ENCODE assay signal across 8 cellular contexts in genomic region chr17:79074650-79075432, GRCh38. TPM values are rescaled to one million over a fixed set of nuclear protein-coding genes. Genes with fewer than 3 reads are reported as not detected.
A peak's percentile ranks its signal among the peaks of the same experiment; 100 is the strongest.
DNase-seq lines count a peak whose midpoint lies in the region; ATAC-seq, FAIRE-seq and TF ChIP-seq lines count a peak whose summit lies in the region.

TSS of gene ENGASE (plus strand) at chr17:79074824. CDS start at chr17:79074945, 121 bp downstream.

- H2BK120ac ChIP-seq in H1 (replicated peaks; ENCODE audit: low read depth, low read length) (no peak within 1 kb of the TSS), mesenchymal stem cell (ENCODE audit: low read depth, low read length) (no peak within 1 kb of the TSS)

- no peaks in the 10 kb centered on the region for H4K20me1 ChIP-seq in H1 (replicated peaks in 1 of 2; ENCODE audit: control insufficient read depth in 1 of 2, insufficient read depth in 2 of 2, low read length in 2 of 2)

- no peaks in the 10 kb centered on the region for H3K79me2 ChIP-seq in H1 (ENCODE audit: control insufficient read depth in 1 of 2, insufficient read depth in 2 of 2, low read length in 2 of 2)

- no peaks in the 10 kb centered on the region for H3K9me3 ChIP-seq in CD8-positive, alpha-beta memory T cell (ENCODE audit: low read length)
- H3K9me3 ChIP-seq in H1 (ENCODE audit: insufficient read depth in 2 of 2, low read depth in 1 of 2, low read length in 1 of 2) (no peaks in the 10 kb centered on the region), mesenchymal stem cell (ENCODE audit: control insufficient read depth, low read length) (no peaks in the 10 kb centered on the region)

- no peaks in the 10 kb centered on the region for H3K27me3 Mint-ChIP-seq in CD8-positive, alpha-beta memory T cell

- H3K9ac ChIP-seq in H1 (replicated peaks in 1 of 4; ENCODE audit: extremely low read depth in 1 of 4, low read depth in 3 of 4, low read length in 3 of 4) (peak within 1 kb of the TSS in 1 of 4 experiments; percentile 68; a peak in 2 of 7 replicates), mesenchymal stem cell (ENCODE audit: low read length) (peak within 1 kb of the TSS; percentile 83)

- H3K4me3 Mint-ChIP-seq in CD8-positive, alpha-beta memory T cell: peak within 1 kb of the TSS; percentile 86 to 96 (median 88)

- peak within 1 kb of the TSS; percentile 51 for H3K27ac ChIP-seq in CD8-positive, alpha-beta memory T cell (ENCODE audit: low read depth, low read length)
- H3K27ac ChIP-seq in H1 (ENCODE audit: low read depth, low read length) (no peak within 1 kb of the TSS), mesenchymal stem cell (ENCODE audit: low read length, poor library complexity, severe bottlenecking) (no peak within 1 kb of the TSS)

- H3K4ac ChIP-seq in H1 (replicated peaks; ENCODE audit: insufficient read length, low read depth, low read length) (no peak within 1 kb of the TSS), mesenchymal stem cell (ENCODE audit: low read depth in 1 of 2, low read length in 2 of 2) (peak within 1 kb of the TSS in 1 of 2 experiments; percentile 63)

- peak in 1 of 2 experiments; percentile 37; a peak in 1 of 3 replicates for TF ChIP-seq POLR2A in H1 (IDR thresholded peaks at IDR 0.05; ENCODE audit: control extremely low read depth in 1 of 2, low read depth in 2 of 2, low read length in 2 of 2)

- no peak within 1 kb of the TSS for H2BK15ac ChIP-seq in H1 (ENCODE audit: low read length)
- no peak within 1 kb of the TSS for H2BK15ac ChIP-seq in mesenchymal stem cell (ENCODE audit: low read depth, poor library complexity, severe bottlenecking)

- no peak within 1 kb of the TSS for H2BK12ac ChIP-seq in H1 (ENCODE audit: low read depth, low read length)
- no peak within 1 kb of the TSS for H2BK12ac ChIP-seq in mesenchymal stem cell (ENCODE audit: low read length in 2 of 2)

- POLR2A ChIA-PET in CD8-positive, alpha-beta memory T cell (lab: Charles Lee): interaction anchor here (0.6 kb wide), 1 partner anchor 233 kb away, joined by 3 read pairs; no protein-coding TSS in a partner anchor
- POLR2A ChIA-PET in H1 (lab: Charles Lee; ENCODE audit: partially characterized antibody): no interaction called here

- peak within 1 kb of the TSS; percentile 86; the same call in 1 of the 2 replicates for H4K8ac ChIP-seq in H1 (ENCODE audit: extremely low read depth, insufficient read depth, low read length)
- peak within 1 kb of the TSS; percentile 67 for H4K8ac ChIP-seq in mesenchymal stem cell (ENCODE audit: low read length)

- peaks cover 12 to 22% (median 16%) of the 10 kb centered on the region in 3 donors for H3K4me1 Mint-ChIP-seq in CD8-positive, alpha-beta memory T cell

- no peak within 1 kb of the TSS; the same call in 1 of the 2 replicates for H3K18ac ChIP-seq in H1 (ENCODE audit: extremely low read depth, low read length)
- peak within 1 kb of the TSS; percentile 88 to 91 for H3K18ac ChIP-seq in mesenchymal stem cell (ENCODE audit: low read depth in 1 of 2, low read length in 2 of 2)

- H2BK20ac ChIP-seq in H1 (ENCODE audit: low read length): 0 out of 2 replicates have a peak within 1 kb of the TSS, but pooled peaks have one; percentile 64

- H3K27ac Mint-ChIP-seq in CD8-positive, alpha-beta memory T cell: peak within 1 kb of the TSS; percentile 69 to 97 (median 92)

- peak in 1 of 2 experiments; percentile 26; a peak in 1 of 3 replicates for TF ChIP-seq EP300 in H1 (IDR thresholded peaks at IDR 0.05; ENCODE audit: borderline replicate concordance in 1 of 2, low read depth in 2 of 2, low read length in 2 of 2)

- H3K79me1 ChIP-seq in H1 (ENCODE audit: low read depth, low read length): no peaks in the 10 kb centered on the region
- H3K79me1 ChIP-seq in mesenchymal stem cell (replicated peaks; ENCODE audit: low read length, poor library complexity, severe bottlenecking): peaks cover 7% of the 10 kb centered on the region

- no peak within 1 kb of the TSS for H3K56ac ChIP-seq in H1 (replicated peaks; ENCODE audit: insufficient read length, low read depth, low read length)

- no peak within 1 kb of the TSS for H4K91ac ChIP-seq in H1 (replicated peaks; ENCODE audit: insufficient read length, low read length)
- H4K91ac ChIP-seq in mesenchymal stem cell (ENCODE audit: low read length): no peak within 1 kb of the TSS

- H3K4me1 ChIP-seq in CD8-positive, alpha-beta memory T cell (ENCODE audit: insufficient read depth, low read length): peaks cover 19% of the 10 kb centered on the region
- H3K4me1 ChIP-seq in H1 (replicated peaks in 1 of 4; ENCODE audit: control insufficient read depth in 3 of 4, insufficient read depth in 4 of 4, low read length in 3 of 4) (no peaks in the 10 kb centered on the region), mesenchymal stem cell (ENCODE audit: control insufficient read depth, insufficient read depth, low read depth, low read length) (peaks cover 12% of the 10 kb centered on the region)

- H2BK5ac ChIP-seq in H1 (ENCODE audit: low read depth, low read length) (no peak within 1 kb of the TSS), mesenchymal stem cell (ENCODE audit: low read depth, low read length, poor library complexity, severe bottlenecking) (no peak within 1 kb of the TSS)

- no peak for FAIRE-seq in H1 (lab: Jason Lieb, UNC)

- H4K5ac ChIP-seq in H1 (ENCODE audit: insufficient read length, low read depth, low read length): no peak within 1 kb of the TSS

- CTCF ChIA-PET in CD8-positive, alpha-beta memory T cell (lab: Charles Lee): interaction anchor here (1.0 to 1.6 kb wide), 3 partner anchors 12 to 326 kb away, joined by 3 to 8 read pairs (median 4); no protein-coding TSS in a partner anchor
- CTCF ChIA-PET in H1 (lab: Charles Lee; ENCODE audit: partially characterized antibody): interaction anchor here (0.6 to 2.6 kb wide), 7 partner anchors 8 to 319 kb away, joined by 3 to 23 read pairs (median 4); no protein-coding TSS in a partner anchor

- peaks cover 3% of the 10 kb centered on the region for H3K36me3 ChIP-seq in CD8-positive, alpha-beta memory T cell (ENCODE audit: insufficient read depth, low read length)
- H3K36me3 ChIP-seq in H1 (ENCODE audit: control insufficient read depth in 2 of 4, insufficient read depth in 4 of 4, low read length in 3 of 4): peaks cover 0 to 2% (median under 1%) of the 10 kb centered on the region in 4 experiments; a peak in 4 of 8 replicates
- H3K36me3 ChIP-seq in mesenchymal stem cell (ENCODE audit: control insufficient read depth in 1 of 2, insufficient read depth in 2 of 2, low read depth in 1 of 2, low read length in 2 of 2): peaks cover 13 to 21% of the 10 kb centered on the region in 2 experiments

- H3K36me3 Mint-ChIP-seq in CD8-positive, alpha-beta memory T cell: peaks cover 0 to 26% (median 3%) of the 10 kb centered on the region in 3 donors

- WGBS in H1 (ENCODE audit: extremely low coverage in 1 of 2, insufficient coverage in 1 of 2, insufficient read length in 1 of 2, insufficient replicate concordance in 2 of 2, low coverage in 1 of 2, low lambda C conversion rate in 2 of 2, missing lambda C conversion rate in 1 of 2), 2 experiments: 2% methylated on average over 50 of the region's 104 CpGs; no CpG with 5 or more reads in 1 of the 2 experiments
- under 1% methylated on average over 84 of the region's 104 CpGs for WGBS in mesenchymal stem cell

- H3K14ac ChIP-seq in H1 (ENCODE audit: insufficient read length): no peak within 1 kb of the TSS
- peak within 1 kb of the TSS in 1 of 2 experiments; percentile 45 for H3K14ac ChIP-seq in mesenchymal stem cell (ENCODE audit: low read length in 2 of 2)

- H3K9me3 Mint-ChIP-seq in CD8-positive, alpha-beta memory T cell: no peaks in the 10 kb centered on the region

- peak within 1 kb of the TSS; percentile 65 to 69 for H3K4me2 ChIP-seq in H1 (ENCODE audit: insufficient read depth in 1 of 2, low read depth in 2 of 2, low read length in 2 of 2)
- peak within 1 kb of the TSS; percentile 95 for H3K4me2 ChIP-seq in mesenchymal stem cell (ENCODE audit: low read length, poor library complexity, severe bottlenecking)

- H3K27me3 ChIP-seq in CD8-positive, alpha-beta memory T cell (ENCODE audit: insufficient read depth, low read length, poor library complexity, severe bottlenecking): no peaks in the 10 kb centered on the region
- H3K27me3 ChIP-seq in H1 (replicated peaks in 1 of 4; ENCODE audit: control insufficient read depth in 3 of 4, extremely low read depth in 1 of 4, insufficient read depth in 3 of 4, low read length in 3 of 4) (peaks cover 0 to 5% (median 0%) of the 10 kb centered on the region in 4 experiments; a peak in 4 of 7 replicates), mesenchymal stem cell (ENCODE audit: control insufficient read depth in 1 of 2, insufficient read depth in 1 of 2, low read length in 2 of 2) (no peaks in the 10 kb centered on the region)

- TF ChIP-seq CTCF in H1 (IDR thresholded peaks at IDR 0.05; ENCODE audit: control extremely low read depth in 1 of 3, insufficient read depth in 1 of 3, low read depth in 1 of 3, low read length in 3 of 3): no peak

- DNase-seq in CD8-positive, alpha-beta memory T cell: peak; percentile 88 to 92 (median 89)
- DNase-seq in HT1080 (ENCODE audit: low read depth) (peak; percentile 81), NOMO-1 treated with dmso at 0.1 percent for 144 hours (lab: John Stamatoyannopoulos, UW; ENCODE audit: unreplicated experiment) (peak; percentile 97), H1 (ENCODE audit: low read depth in 1 of 2, low spot score in 2 of 2) (peak; percentile 75 to 91), mesenchymal stem cell (peak; percentile 91)
- DNase-seq in activated CD8-positive, alpha-beta memory T cell treated with anti-CD3 and anti-CD28 coated beads for 48 hours (ENCODE audit: low read depth in 2 of 3, low spot score in 2 of 3): peak; percentile 77 to 94 (median 83)
- DNase-seq in stimulated activated CD8-positive, alpha-beta memory T cell treated with anti-CD3 and anti-CD28 coated beads, Interleukin-12 subunit alpha, Interleukin-12 subunit beta, amount 100 ng/mL, for 1 hour (ENCODE audit: low read depth): peak; percentile 80

- no peak within 1 kb of the TSS; the same call in 1 of the 2 replicates for H2AFZ ChIP-seq in H1 (ENCODE audit: low read length)
- H2AFZ ChIP-seq in mesenchymal stem cell (ENCODE audit: low read depth, low read length): peak within 1 kb of the TSS; percentile 90

- peak; percentile 81 for ATAC-seq in GM21360 (IDR thresholded peaks at IDR 0.05; ENCODE audit: unreplicated experiment)

- peaks cover 6% of the 10 kb centered on the region; the same call in 1 of the 2 replicates for H3K23me2 ChIP-seq in H1 (ENCODE audit: low read depth, low read length)

- peak within 1 kb of the TSS; percentile 72 for H3K4me3 ChIP-seq in CD8-positive, alpha-beta memory T cell (ENCODE audit: low read length)
- peak within 1 kb of the TSS; percentile 41 to 85 (median 48) for H3K4me3 ChIP-seq in H1 (ENCODE audit: extremely low read depth in 1 of 4, insufficient read depth in 2 of 4, low read depth in 3 of 4, low read length in 4 of 4)
- H3K4me3 ChIP-seq in mesenchymal stem cell (ENCODE audit: insufficient read depth in 1 of 2, low read depth in 1 of 2, low read length in 2 of 2): peak within 1 kb of the TSS; percentile 81 to 82

- H3K23ac ChIP-seq in H1 (ENCODE audit: insufficient read length) (no peak within 1 kb of the TSS), mesenchymal stem cell (ENCODE audit: low read length in 2 of 2) (peak within 1 kb of the TSS; percentile 64 to 67)

- H2AK5ac ChIP-seq in H1 (ENCODE audit: low read depth, low read length) (no peak within 1 kb of the TSS), mesenchymal stem cell (ENCODE audit: low read length, severe bottlenecking) (no peak within 1 kb of the TSS)

- TF ChIP-seq RAD21 in H1 (IDR thresholded peaks at IDR 0.05 in 1 of 2, conservative IDR thresholded peaks at IDR 0.05 in 1 of 2; ENCODE audit: low read depth in 2 of 2, low read length in 2 of 2): no peak

RNA-seq across cellular contexts. Expression of gene ENGASE, which starts in this region (rescaled TPM):
- total RNA-seq in CD8-positive, alpha-beta memory T cell: 10 to 100 TPM; 33.2 to 38.3 TPM
- polyA plus RNA-seq in CD8-positive, alpha-beta memory T cell: 3.5 TPM
- 5.1 and 7.2 TPM in 2 replicates for total RNA-seq in HT1080 (2014; rRNA removed; shearing (Covaris generic))
- polyA plus RNA-seq in HT1080 (2015; cell fraction: cytosol; rRNA removed): 3.3 and 4.4 TPM in 2 replicates
- polyA plus RNA-seq in HT1080 (2015; cell fraction: nucleus; rRNA removed): 80.8 and 129 TPM in 2 replicates
- 30.6 and 36.1 TPM in 2 replicates for total RNA-seq in H1 (2021; fragmentation: NEBNext Ultra II Directional; extraction: Animal tissue kit (Norgen Biotek cat#: 25700))
- 9.3 and 18.8 TPM in 2 replicates for polyA plus RNA-seq in H1 (2011; rRNA removed)
- polyA plus RNA-seq in H1 (2011; cell fraction: cytosol; rRNA removed): 22.9 TPM
- 218 TPM for polyA plus RNA-seq in H1 (2011; cell fraction: nucleus; rRNA removed)
- 18.7 to 30.4 TPM (median 25.2 TPM) in 4 replicates for polyA plus RNA-seq in H1 (2012, experiment 1 of 2)
- 8.1 TPM for polyA plus RNA-seq in H1 (2012, experiment 2 of 2)
- polyA plus RNA-seq in H1 (2013, experiment 1 of 2): 13.4 TPM
- 12.1 TPM for polyA plus RNA-seq in H1 (2013, experiment 2 of 2)
- 9.8 and 10.3 TPM in 2 replicates for polyA minus RNA-seq in H1 (2011; rRNA and poly(A)+ RNA removed)
- 17.5 TPM for polyA minus RNA-seq in H1 (2011; cell fraction: cytosol; rRNA and poly(A)+ RNA removed)
- 28.1 TPM for polyA minus RNA-seq in H1 (2011; cell fraction: nucleus; rRNA and poly(A)+ RNA removed)
- polyA plus RNA-seq in mesenchymal stem cell (2013, experiment 1 of 2): 6.9 TPM
- polyA plus RNA-seq in mesenchymal stem cell (2013, experiment 2 of 2): 5.8 TPM
